In the genomic region with DNA sequence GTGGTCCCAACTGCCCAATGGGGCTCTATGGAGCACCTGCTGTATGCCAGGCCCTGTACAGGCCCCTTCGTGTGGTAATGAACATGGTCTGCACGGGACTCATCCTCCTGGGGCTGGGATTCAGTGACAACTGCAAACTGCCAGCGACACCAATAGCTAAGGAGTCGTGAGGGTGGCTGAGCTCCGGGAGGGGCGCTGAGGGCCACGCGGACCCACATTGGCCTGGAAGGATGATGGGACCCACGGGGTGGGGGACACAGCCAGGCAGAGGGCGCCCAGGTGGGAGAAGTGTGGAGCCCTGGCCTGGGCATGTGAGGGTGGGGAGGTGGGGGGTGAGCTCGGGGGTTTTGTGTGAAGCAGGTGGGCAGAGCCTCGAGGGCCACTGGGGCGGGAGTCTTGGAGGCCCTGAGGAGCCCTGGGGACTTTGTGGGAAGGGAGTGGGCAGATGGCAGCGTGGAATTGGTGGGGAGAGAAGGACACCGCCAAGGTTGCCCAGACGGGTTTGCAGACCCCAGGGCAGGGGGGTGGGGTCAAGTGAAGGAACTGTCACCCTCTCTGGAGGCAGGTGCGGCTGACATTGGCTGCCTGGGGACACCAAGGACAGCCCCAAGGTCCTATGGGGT, we compare ENCODE assay signal across 26 cellular contexts. TPM values are rescaled to one million over a fixed set of nuclear protein-coding genes. Genes with fewer than 3 reads are reported as not detected.
A peak's percentile ranks its signal among the peaks of the same experiment; 100 is the strongest.
DNase-seq lines count a peak whose midpoint lies in the region; ATAC-seq and FAIRE-seq lines count a peak whose summit lies in the region.
"Had no signal": no experiment of that assay in that cellular context is flagged by ENCODE, and none has a peak within 500 bp of the region (broad histone marks: within the 10 kb centered on the region; RNA-seq: fewer than 3 reads in every experiment).

No MANE protein-coding gene starts in this region.

- H3K23ac ChIP-seq in neuronal stem cell (ENCODE audit: low read depth, low read length, poor library complexity) = peak overlapping the region; percentile 55

- no CpG with 5 or more reads among the region's 17 CpGs for WGBS in neuronal stem cell (ENCODE audit: extremely low coverage in 2 of 2, insufficient read length in 2 of 2, insufficient replicate concordance in 1 of 2), 2 donors

- peaks cover 0 to 62% (median 0%) of the 10 kb centered on the region in 3 experiments for H3K27me3 ChIP-seq in neuronal stem cell (ENCODE audit: control insufficient read depth in 3 of 3, insufficient read depth in 3 of 3, low read depth in 1 of 3, low read length in 3 of 3)
- H3K27me3 ChIP-seq: BE2C had no signal

- peak overlapping the region; percentile 97 for H2AK5ac ChIP-seq in neuronal stem cell (ENCODE audit: low read depth, low read length)

- H2AFZ ChIP-seq in neuronal stem cell (ENCODE audit: low read length) = no peak overlapping the region
- H2AFZ ChIP-seq: GM23338 had no signal

- no peak overlapping the region for H3K4ac ChIP-seq in neuronal stem cell (ENCODE audit: low read length)

- H3K27ac ChIP-seq in neuronal stem cell (replicated peaks; ENCODE audit: low read length) = no peak overlapping the region
- H3K27ac ChIP-seq: 22Rv1, A549, C4-2B had no signal

- peak overlapping the region; percentile 83 for H2BK15ac ChIP-seq in neuronal stem cell (ENCODE audit: low read length)

- no peak overlapping the region for H3K9ac ChIP-seq in neuronal stem cell (ENCODE audit: low read depth, low read length, poor library complexity)

- no peak overlapping the region for H4K91ac ChIP-seq in neuronal stem cell (ENCODE audit: low read depth, low read length, poor library complexity)

- no peak overlapping the region for H4K8ac ChIP-seq in neuronal stem cell (ENCODE audit: low read depth, low read length)

- no peaks in the 10 kb centered on the region for H3K9me3 ChIP-seq in neuronal stem cell (replicated peaks in 1 of 2; ENCODE audit: control insufficient read depth in 2 of 2, insufficient read depth in 1 of 2, low read depth in 1 of 2, low read length in 2 of 2)
- H3K9me3 ChIP-seq: A549, BE2C, Caco-2 had no signal

- peak; percentile 14 for ATAC-seq in esophagus mucosa
- ATAC-seq: A549; CD8-positive, alpha-beta T cell; GM12878; GM23338 had no signal

- no peaks in the 10 kb centered on the region for H3K36me3 ChIP-seq in neuronal stem cell (replicated peaks in 1 of 2; ENCODE audit: control insufficient read depth in 2 of 2, insufficient read depth in 2 of 2, low read length in 2 of 2)
- H3K36me3 ChIP-seq: BE2C had no signal

- H2BK12ac ChIP-seq in neuronal stem cell (ENCODE audit: low read length) = peak overlapping the region; percentile 58

- peak overlapping the region; percentile 71 for H3K14ac ChIP-seq in neuronal stem cell (ENCODE audit: low read length)

- peak; percentile 20 for FAIRE-seq in HTR-8/SVneo (lab: Jason Lieb, UNC)
- FAIRE-seq: A549, GM12878, GM19239 had no signal

- no peak overlapping the region for H3K4me3 ChIP-seq in neuronal stem cell (ENCODE audit: low read length in 2 of 2)
- H3K4me3 ChIP-seq: A549, GM12878, GM23338 had no signal

- no peaks in the 10 kb centered on the region for H3K79me1 ChIP-seq in neuronal stem cell (ENCODE audit: low read depth, low read length)

- H2BK5ac ChIP-seq in neuronal stem cell (ENCODE audit: low read length) = no peak overlapping the region

- H3K4me1 ChIP-seq in neuronal stem cell (ENCODE audit: control insufficient read depth in 2 of 2, insufficient read depth in 1 of 2, low read depth in 1 of 2, low read length in 2 of 2) = peaks cover 9 to 18% of the 10 kb centered on the region in 2 donors
- H3K4me1 ChIP-seq: A549 had no signal

- H3K4me2 ChIP-seq in neuronal stem cell (ENCODE audit: insufficient read depth, low read length, poor library complexity, severe bottlenecking) = no peak overlapping the region
- H3K4me2 ChIP-seq: A549, GM23338 had no signal

- DNase-seq in NCI-H524 (lab: John Stamatoyannopoulos, UW) (peak; percentile 16 to 39), NCI-H524 treated with DMSO at 0.1 percent for 48 hours (lab: John Stamatoyannopoulos, UW) (no peak), HTR-8/SVneo (ENCODE audit: insufficient read length, low spot score) (no peak), neuronal stem cell (ENCODE audit: low spot score) (no peak), HK-2 (ENCODE audit: unreplicated experiment) (no peak), NCI-H2171 treated with DMSO at 0.1 percent for 48 hours (lab: John Stamatoyannopoulos, UW) (no peak), DMS114 treated with DMSO at 0.1 percent for 48 hours (lab: John Stamatoyannopoulos, UW; ENCODE audit: unreplicated experiment) (no peak)
- DNase-seq: ACHN; AML-193; BE2C; CD4-positive, CD25-positive, alpha-beta regulatory T cell; DMS79; EL; GDM1; H9; HFFc6 had no signal

- peak overlapping the region; percentile 47 for H2BK120ac ChIP-seq in neuronal stem cell (ENCODE audit: low read depth, low read length)

- H3K18ac ChIP-seq in neuronal stem cell (ENCODE audit: low read length) = peak overlapping the region; percentile 57

RNA-seq across cellular contexts. Expression of a gene that starts 22.5 kb away (rescaled TPM):
- not detected for total RNA-seq in esophagus mucosa
- polyA plus RNA-seq in neuronal stem cell (2013, experiment 1 of 2) = 0.08 TPM
- polyA plus RNA-seq in neuronal stem cell (2013, experiment 2 of 2) = 0.11 TPM
- total RNA-seq: CD4-positive, CD25-positive, alpha-beta regulatory T cell; CD8-positive, alpha-beta T cell; GM12878; HFFc6 had no signal
- polyA plus RNA-seq: CD4-positive, CD25-positive, alpha-beta regulatory T cell; GM12878 had no signal

RNA-seq across cellular contexts. Expression of a gene that starts 26.0 kb away (rescaled TPM):
- total RNA-seq in esophagus mucosa = 5.1 TPM
- not detected for polyA plus RNA-seq in neuronal stem cell (2013, experiment 1 of 2)
- polyA plus RNA-seq in neuronal stem cell (2013, experiment 2 of 2) = not detected
- total RNA-seq: CD4-positive, CD25-positive, alpha-beta regulatory T cell; CD8-positive, alpha-beta T cell; GM12878; H4; HFFc6 had no signal
- polyA plus RNA-seq: A549; CD4-positive, CD25-positive, alpha-beta regulatory T cell; GM12878 had no signal

RNA-seq across cellular contexts. Expression of a gene that starts 46.2 kb away (rescaled TPM):
- 2.4 TPM for total RNA-seq in esophagus mucosa
- polyA plus RNA-seq in neuronal stem cell (2013, experiment 1 of 2) = 15.0 TPM
- 14.9 TPM for polyA plus RNA-seq in neuronal stem cell (2013, experiment 2 of 2)

Comparison
In these comparisons a context has a peak if more than half of its experiments do, and no peak if none do; other contexts are left out.
1. DNase-seq: peak in NCI-H524 (2 of 2); none in NCI-H524 treated with DMSO at 0.1 percent for 48 hours (single experiment), HTR-8/SVneo (single experiment), neuronal stem cell (single experiment), HK-2 (single experiment), NCI-H2171 treated with DMSO at 0.1 percent for 48 hours (single experiment) and DMS114 treated with DMSO at 0.1 percent for 48 hours (single experiment).